In genomic region chr16:55471448-55472097, GRCh38 we compare ENCODE assay signal across 1 cellular context.
TF ChIP-seq lines count a peak whose summit lies in the region.

No MANE protein-coding gene starts in this region.

TF ChIP-seq in K562, 482 proteins besides CTCF, POLR2A, EP300 and RAD21 (continued from another document):
- TF ChIP-seq E2F4 (CRISPR knock-in tag; IDR thresholded peaks at IDR 0.05; ENCODE audit: low read depth) (no peak), NR0B1 (IDR thresholded peaks at IDR 0.05; ENCODE audit: partially characterized antibody) (no peak), L3MBTL2 (IDR thresholded peaks at IDR 0.05) (no peak), BCOR (IDR thresholded peaks at IDR 0.05) (no peak), MED1 (CRISPR knock-in tag; IDR thresholded peaks at IDR 0.05; ENCODE audit: borderline replicate concordance) (no peak), ZNF766 (CRISPR knock-in tag; conservative IDR thresholded peaks at IDR 0.05) (peak; percentile 47; the same call in 1 of the 2 replicates), ATF3 (IDR thresholded peaks at IDR 0.05) (peak; percentile 18; the same call in 1 of the 2 replicates), ATF3 (CRISPR knock-in tag; conservative IDR thresholded peaks at IDR 0.05) (no peak)
